Comparison of ENCODE assay signal across 23 cellular contexts in genomic region chr18:62991389-62991788, GRCh38.
DNase-seq lines count a peak whose midpoint lies in the region; ATAC-seq, FAIRE-seq and TF ChIP-seq lines count a peak whose summit lies in the region.
"Had no signal": no experiment of that assay in that cellular context is flagged by ENCODE, and none has a peak within 500 bp of the region (broad histone marks: within the 10 kb centered on the region; RNA-seq: fewer than 3 reads in every experiment).

No MANE protein-coding gene starts in this region.

- H2AFZ ChIP-seq in HCT116 (ENCODE audit: low read depth, low read length, poor library complexity, severe bottlenecking): no peak overlapping the region
- H2AFZ ChIP-seq in H1 (ENCODE audit: low read length): no peak overlapping the region

- H3K4me1 Mint-ChIP-seq in Caco-2 (ENCODE audit: low read depth, unreplicated experiment): peaks cover 5% of the 10 kb centered on the region
- H3K4me1 Mint-ChIP-seq: CD14-positive monocyte; CD8-positive, alpha-beta memory T cell had no signal

- H3K14ac ChIP-seq in H1 (ENCODE audit: insufficient read length): no peak overlapping the region

- H2BK12ac ChIP-seq in H1 (ENCODE audit: low read depth, low read length): no peak overlapping the region

- peak overlapping the region; percentile 29 for H3K27ac Mint-ChIP-seq in Caco-2 (ENCODE audit: unreplicated experiment)
- H3K27ac Mint-ChIP-seq: CD14-positive monocyte; CD4-positive, alpha-beta T cell; CD8-positive, alpha-beta memory T cell; H9; HFFc6 had no signal

- no peak overlapping the region for H3K56ac ChIP-seq in H1 (replicated peaks; ENCODE audit: insufficient read length, low read depth, low read length)

- H4K5ac ChIP-seq in H1 (ENCODE audit: insufficient read length, low read depth, low read length): no peak overlapping the region

- H2BK15ac ChIP-seq in H1 (ENCODE audit: low read length): no peak overlapping the region

- ATAC-seq in HCT116: no peak
- ATAC-seq in HG03139 (IDR thresholded peaks at IDR 0.05; ENCODE audit: unreplicated experiment): no peak
- ATAC-seq: A549 had no signal

- H4K8ac ChIP-seq in H1 (ENCODE audit: extremely low read depth, insufficient read depth, low read length): no peak overlapping the region; the same call in 1 of the 2 replicates

- H3K9me3 ChIP-seq in Caco-2: no peaks in the 10 kb centered on the region
- no peaks in the 10 kb centered on the region for H3K9me3 ChIP-seq in HCT116 (ENCODE audit: control insufficient read depth in 1 of 2, insufficient read depth in 1 of 2, low read depth in 1 of 2, low read length in 2 of 2)
- H3K9me3 ChIP-seq in H1 (ENCODE audit: insufficient read depth in 2 of 2, low read depth in 1 of 2, low read length in 1 of 2): no peaks in the 10 kb centered on the region; a peak in 1 of 4 replicates
- no peaks in the 10 kb centered on the region for H3K9me3 ChIP-seq in testis
- H3K9me3 ChIP-seq: A549, BE2C had no signal

- no peaks in the 10 kb centered on the region for H3K79me1 ChIP-seq in H1 (ENCODE audit: low read depth, low read length)

- no peak overlapping the region for H3K23ac ChIP-seq in H1 (ENCODE audit: insufficient read length)

- no peak overlapping the region for H3K27ac ChIP-seq in HCT116 (ENCODE audit: low read depth, low read length)
- H3K27ac ChIP-seq in H1 (ENCODE audit: low read depth, low read length): no peak overlapping the region
- H3K27ac ChIP-seq in testis: no peak overlapping the region
- H3K27ac ChIP-seq: A549; BLaER1 treated with 17β-estradiol and CSF1 and Interleukin-3, amounts not matched to agents 10 nM and 100 nM had no signal

- CTCF ChIA-PET in Caco-2 (lab: Charles Lee) (no interaction called here), HCT116 (lab: Charles Lee) (no interaction called here), H1 (lab: Charles Lee; ENCODE audit: partially characterized antibody) (interaction anchor here (1.4 kb wide), 2 partner anchors 9 to 405 kb away, joined by 4 to 5 read pairs; no protein-coding TSS in a partner anchor)

- H3K4me3 ChIP-seq in Caco-2 (ENCODE audit: low read depth, low read length) (no peak overlapping the region), HCT116 (replicated peaks in 1 of 2; ENCODE audit: low read depth in 1 of 2, low read length in 2 of 2) (no peak overlapping the region), H1 (ENCODE audit: extremely low read depth in 1 of 4, insufficient read depth in 2 of 4, low read depth in 3 of 4, low read length in 4 of 4) (no peak overlapping the region), testis (peak overlapping the region; percentile 40 to 45)
- H3K4me3 ChIP-seq: A549; BLaER1 treated with 17β-estradiol and CSF1 and Interleukin-3, amounts not matched to agents 10 nM and 100 nM had no signal

- no peaks in the 10 kb centered on the region for H3K9me2 ChIP-seq in HCT116 (ENCODE audit: insufficient read depth)

- no peak for FAIRE-seq in H1 (lab: Jason Lieb, UNC)
- FAIRE-seq: A549, G401.6, GM12892 had no signal

- no peaks in the 10 kb centered on the region for H3K9me3 Mint-ChIP-seq in Caco-2 (ENCODE audit: unreplicated experiment)
- H3K9me3 Mint-ChIP-seq: CD4-positive, alpha-beta T cell; HFFc6 had no signal

- POLR2A ChIA-PET in Caco-2 (lab: Charles Lee): no interaction called here
- POLR2A ChIA-PET in HCT116 (lab: Charles Lee): no interaction called here
- POLR2A ChIA-PET in H1 (lab: Charles Lee; ENCODE audit: partially characterized antibody): no interaction called here

- peaks cover 11% of the 10 kb centered on the region for H3K36me3 Mint-ChIP-seq in Caco-2 (ENCODE audit: insufficient read depth, unreplicated experiment)
- H3K36me3 Mint-ChIP-seq: CD14-positive monocyte; CD8-positive, alpha-beta memory T cell had no signal

- no peak overlapping the region for H3K18ac ChIP-seq in H1 (ENCODE audit: extremely low read depth, low read length)

- H2BK120ac ChIP-seq in H1 (replicated peaks; ENCODE audit: low read depth, low read length): no peak overlapping the region

- H4K91ac ChIP-seq in H1 (replicated peaks; ENCODE audit: insufficient read length, low read length): no peak overlapping the region

- TF ChIP-seq RAD21 in HCT116 (IDR thresholded peaks at IDR 0.05; ENCODE audit: low read depth) (0 out of 2 replicates have a peak, but pooled peaks have one; percentile 18), H1 (IDR thresholded peaks at IDR 0.05 in 1 of 2, conservative IDR thresholded peaks at IDR 0.05 in 1 of 2; ENCODE audit: low read depth in 2 of 2, low read length in 2 of 2) (peak; percentile 3 to 30; a peak in 1 of 4 replicates)

- TF ChIP-seq EP300 in H1 (IDR thresholded peaks at IDR 0.05; ENCODE audit: borderline replicate concordance in 1 of 2, low read depth in 2 of 2, low read length in 2 of 2): no peak

- no peak overlapping the region for H3K4ac ChIP-seq in H1 (replicated peaks; ENCODE audit: insufficient read length, low read depth, low read length)

- H2BK20ac ChIP-seq in H1 (ENCODE audit: low read length): no peak overlapping the region

- H3K36me3 ChIP-seq in Caco-2 (ENCODE audit: control insufficient read depth, insufficient read depth, low read length) (no peaks in the 10 kb centered on the region), HCT116 (ENCODE audit: control insufficient read depth in 1 of 2, insufficient read depth in 2 of 2, low read length in 2 of 2) (no peaks in the 10 kb centered on the region), H1 (ENCODE audit: control insufficient read depth in 2 of 4, insufficient read depth in 4 of 4, low read length in 3 of 4) (no peaks in the 10 kb centered on the region), testis (ENCODE audit: low read depth, missing control alignments) (no peaks in the 10 kb centered on the region)
- H3K36me3 ChIP-seq: BE2C; BLaER1 treated with 17β-estradiol and CSF1 and Interleukin-3, amounts not matched to agents 10 nM and 100 nM had no signal

- no peaks in the 10 kb centered on the region for H3K27me3 Mint-ChIP-seq in Caco-2 (ENCODE audit: insufficient read depth, unreplicated experiment)

- H4K20me1 ChIP-seq in HCT116 (ENCODE audit: insufficient read depth) (no peaks in the 10 kb centered on the region), H1 (replicated peaks in 1 of 2; ENCODE audit: control insufficient read depth in 1 of 2, insufficient read depth in 2 of 2, low read length in 2 of 2) (no peaks in the 10 kb centered on the region)
- H4K20me1 ChIP-seq: BLaER1 treated with 17β-estradiol and CSF1 and Interleukin-3, amounts not matched to agents 10 nM and 100 nM had no signal

- no peaks in the 10 kb centered on the region for H3K23me2 ChIP-seq in H1 (ENCODE audit: low read depth, low read length)

- BruUV-seq in Caco-2 (replicated peaks; lab: Mats Ljungman, UMichigan): no TSS peak
- BruUV-seq in HCT116 (replicated peaks; lab: Mats Ljungman, UMichigan): no TSS peak

- WGBS in H1 (ENCODE audit: extremely low coverage in 1 of 2, insufficient coverage in 1 of 2, insufficient read length in 1 of 2, insufficient replicate concordance in 2 of 2, low coverage in 1 of 2, low lambda C conversion rate in 2 of 2, missing lambda C conversion rate in 1 of 2), 2 experiments: 91% methylated on average over 8 of the region's 8 CpGs; no CpG with 5 or more reads in 1 of the 2 experiments
- WGBS in testis, 2 donors: 81 to 85% methylated on average over 8 of the region's 8 CpGs

- DNase-seq in Caco-2: no peak
- no peak for DNase-seq in HCT116 (ENCODE audit: low read depth, low spot score)
- DNase-seq in H1 (ENCODE audit: low read depth in 1 of 2, low spot score in 2 of 2): no peak
- no peak for DNase-seq in testis
- DNase-seq in NCI-H446 treated with DMSO at 0.1 percent for 48 hours (lab: John Stamatoyannopoulos, UW): no peak
- DNase-seq in dedifferentiated amniotic fluid mesenchymal stem cell (ENCODE audit: extremely low spot score): no peak
- DNase-seq: 8988T; ACHN; AML-193; BE2C; Calu3; CD4-positive, alpha-beta T cell; CD8-positive, alpha-beta memory T cell; DMS153; DND-41; H9; HFFc6 had no signal

- no peaks in the 10 kb centered on the region for H3K4me1 ChIP-seq in Caco-2
- H3K4me1 ChIP-seq in HCT116 (ENCODE audit: control insufficient read depth in 1 of 2, insufficient read depth in 2 of 2, low read length in 2 of 2): no peaks in the 10 kb centered on the region
- no peaks in the 10 kb centered on the region for H3K4me1 ChIP-seq in H1 (replicated peaks in 1 of 4; ENCODE audit: control insufficient read depth in 3 of 4, insufficient read depth in 4 of 4, low read length in 3 of 4)
- no peaks in the 10 kb centered on the region for H3K4me1 ChIP-seq in testis
- H3K4me1 ChIP-seq: A549, BE2C had no signal

- H3K9ac ChIP-seq in HCT116 (ENCODE audit: low read length): no peak overlapping the region
- no peak overlapping the region for H3K9ac ChIP-seq in H1 (replicated peaks in 1 of 4; ENCODE audit: extremely low read depth in 1 of 4, low read depth in 3 of 4, low read length in 3 of 4)
- H3K9ac ChIP-seq: BLaER1 treated with 17β-estradiol and CSF1 and Interleukin-3, amounts not matched to agents 10 nM and 100 nM had no signal

- no peak overlapping the region for H2BK5ac ChIP-seq in H1 (ENCODE audit: low read depth, low read length)

- RAD21 ChIA-PET in HCT116 (lab: Charles Lee; ENCODE audit: low non-redundant PET in 1 of 2, low total read pairs in 2 of 2, uncharacterized antibody in 2 of 2, unreplicated experiment in 2 of 2): no interaction called here

- H2AK5ac ChIP-seq in H1 (ENCODE audit: low read depth, low read length): no peak overlapping the region

- H3K4me3 Mint-ChIP-seq in Caco-2 (ENCODE audit: unreplicated experiment): no peak overlapping the region
- H3K4me3 Mint-ChIP-seq: CD14-positive monocyte; CD4-positive, alpha-beta T cell; H9; HFFc6 had no signal

- H3K27me3 ChIP-seq in Caco-2 (replicated peaks; ENCODE audit: control insufficient read depth, insufficient read depth, low read length) (no peaks in the 10 kb centered on the region), HCT116 (ENCODE audit: insufficient read depth, low read length) (no peaks in the 10 kb centered on the region; the same call in 1 of the 2 replicates), H1 (replicated peaks in 1 of 4; ENCODE audit: control insufficient read depth in 3 of 4, extremely low read depth in 1 of 4, insufficient read depth in 3 of 4, low read length in 3 of 4) (no peaks in the 10 kb centered on the region), testis (no peaks in the 10 kb centered on the region)
- H3K27me3 ChIP-seq: BE2C; BLaER1 treated with 17β-estradiol and CSF1 and Interleukin-3, amounts not matched to agents 10 nM and 100 nM had no signal

- TF ChIP-seq CTCF in Caco-2 (IDR thresholded peaks at IDR 0.05; ENCODE audit: insufficient read depth in 1 of 2, low read depth in 1 of 2, low read length in 1 of 2, severe bottlenecking in 1 of 2, unreplicated experiment in 1 of 2): no peak
- peak in 2 of 3 experiments; percentile 1 to 9; a peak in 1 of 6 replicates for TF ChIP-seq CTCF in HCT116 (IDR thresholded peaks at IDR 0.05 in 2 of 3, conservative IDR thresholded peaks at IDR 0.05 in 1 of 3; ENCODE audit: borderline replicate concordance in 1 of 3, insufficient read depth in 1 of 3, low read depth in 2 of 3, low read length in 2 of 3)
- TF ChIP-seq CTCF in H1 (IDR thresholded peaks at IDR 0.05; ENCODE audit: control extremely low read depth in 1 of 3, insufficient read depth in 1 of 3, low read depth in 1 of 3, low read length in 3 of 3): no peak
- TF ChIP-seq CTCF in testis (IDR thresholded peaks at IDR 0.05): no peak

- H3K4me2 ChIP-seq in HCT116 (ENCODE audit: low read length) (no peak overlapping the region), H1 (ENCODE audit: insufficient read depth in 1 of 2, low read depth in 2 of 2, low read length in 2 of 2) (no peak overlapping the region)
- H3K4me2 ChIP-seq: A549; BLaER1 treated with 17β-estradiol and CSF1 and Interleukin-3, amounts not matched to agents 10 nM and 100 nM had no signal

- intact Hi-C loops in Caco-2 (cut with micrococcal nuclease; ENCODE audit: unreplicated experiment): no loop called here
- intact Hi-C loops in HCT116 (cut with micrococcal nuclease): loop anchor here (10.0 kb wide), 1 partner anchor 57 kb away; no protein-coding TSS in a partner anchor
- intact Hi-C loops in testis (cut with DNase I; ENCODE audit: low total_unique reads): no loop called here

- H3K79me2 ChIP-seq in HCT116 (ENCODE audit: insufficient read depth, low read length) (no peaks in the 10 kb centered on the region), H1 (ENCODE audit: control insufficient read depth in 1 of 2, insufficient read depth in 2 of 2, low read length in 2 of 2) (no peaks in the 10 kb centered on the region)

- TF ChIP-seq POLR2A in HCT116 (IDR thresholded peaks at IDR 0.05; ENCODE audit: borderline replicate concordance, extremely low read depth, insufficient read depth, insufficient read length): no peak
- no peak for TF ChIP-seq POLR2A in H1 (IDR thresholded peaks at IDR 0.05; ENCODE audit: control extremely low read depth in 1 of 2, low read depth in 2 of 2, low read length in 2 of 2)
- TF ChIP-seq POLR2A in testis (IDR thresholded peaks at IDR 0.05): no peak

Comparison
In these comparisons a context has a peak if more than half of its experiments do, and no peak if none do; other contexts are left out.
1. H3K4me3 ChIP-seq: peak in testis (2 of 2); none in Caco-2 (single experiment), HCT116 (0 of 2) and H1 (0 of 4).
2. CTCF ChIP-seq: peak in HCT116 (2 of 3); none in Caco-2 (0 of 2), H1 (0 of 3) and testis (0 of 3).